Comparison of ENCODE assay signal across 1 cellular context in the genomic region with DNA sequence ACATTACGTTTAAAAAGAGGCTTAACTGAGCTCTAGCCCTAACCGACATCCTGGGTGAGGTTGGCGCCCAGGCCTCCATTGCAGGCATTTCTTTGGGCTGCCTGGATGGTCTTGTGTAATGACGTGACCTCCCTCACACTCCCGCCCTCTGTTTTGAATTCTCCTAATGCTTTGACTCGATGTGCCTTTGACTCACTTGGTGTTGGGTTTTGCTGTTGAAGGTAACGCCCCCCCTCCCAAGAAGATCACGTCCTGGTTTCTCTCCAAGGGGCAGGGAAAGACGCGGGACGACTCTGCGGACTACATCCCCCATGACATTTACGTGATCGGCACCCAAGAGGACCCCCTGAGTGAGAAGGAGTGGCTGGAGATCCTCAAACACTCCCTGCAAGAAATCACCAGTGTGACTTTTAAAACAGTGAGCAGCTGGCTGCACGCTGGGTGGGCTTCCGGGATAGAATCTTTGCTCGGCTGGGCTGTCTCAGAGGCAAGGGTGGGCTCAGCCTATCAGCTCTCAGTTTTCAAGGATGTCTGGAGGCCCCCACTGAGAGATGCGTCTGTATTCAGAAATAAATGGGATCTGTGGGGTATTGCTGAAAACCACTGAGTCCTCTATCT.
TF ChIP-seq lines count a peak whose summit lies in the region.

No MANE protein-coding gene starts in this region.

TF ChIP-seq in IMR-90, 13 proteins besides CTCF, POLR2A, EP300 and RAD21:
- no peak for TF ChIP-seq NFE2L2 (IDR thresholded peaks at IDR 0.05; ENCODE audit: low read depth, low read length)
- TF ChIP-seq, protein P1, sequence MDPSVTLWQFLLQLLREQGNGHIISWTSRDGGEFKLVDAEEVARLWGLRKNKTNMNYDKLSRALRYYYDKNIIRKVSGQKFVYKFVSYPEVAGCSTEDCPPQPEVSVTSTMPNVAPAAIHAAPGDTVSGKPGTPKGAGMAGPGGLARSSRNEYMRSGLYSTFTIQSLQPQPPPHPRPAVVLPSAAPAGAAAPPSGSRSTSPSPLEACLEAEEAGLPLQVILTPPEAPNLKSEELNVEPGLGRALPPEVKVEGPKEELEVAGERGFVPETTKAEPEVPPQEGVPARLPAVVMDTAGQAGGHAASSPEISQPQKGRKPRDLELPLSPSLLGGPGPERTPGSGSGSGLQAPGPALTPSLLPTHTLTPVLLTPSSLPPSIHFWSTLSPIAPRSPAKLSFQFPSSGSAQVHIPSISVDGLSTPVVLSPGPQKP (IDR thresholded peaks at IDR 0.05; ENCODE audit: borderline replicate concordance, low read depth, low read length): no peak
- TF ChIP-seq FOS (IDR thresholded peaks at IDR 0.05; ENCODE audit: low read depth, low read length): no peak
- TF ChIP-seq, protein P2, sequence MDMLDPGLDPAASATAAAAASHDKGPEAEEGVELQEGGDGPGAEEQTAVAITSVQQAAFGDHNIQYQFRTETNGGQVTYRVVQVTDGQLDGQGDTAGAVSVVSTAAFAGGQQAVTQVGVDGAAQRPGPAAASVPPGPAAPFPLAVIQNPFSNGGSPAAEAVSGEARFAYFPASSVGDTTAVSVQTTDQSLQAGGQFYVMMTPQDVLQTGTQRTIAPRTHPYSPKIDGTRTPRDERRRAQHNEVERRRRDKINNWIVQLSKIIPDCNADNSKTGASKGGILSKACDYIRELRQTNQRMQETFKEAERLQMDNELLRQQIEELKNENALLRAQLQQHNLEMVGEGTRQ (IDR thresholded peaks at IDR 0.05; ENCODE audit: low read depth, low read length): no peak
- TF ChIP-seq MAFK (IDR thresholded peaks at IDR 0.05; ENCODE audit: low read depth, low read length): no peak
- TF ChIP-seq CEBPB (IDR thresholded peaks at IDR 0.05; ENCODE audit: low read depth, low read length): no peak
- TF ChIP-seq MXI1 (IDR thresholded peaks at IDR 0.05; ENCODE audit: borderline replicate concordance, low read depth, low read length): no peak
- TF ChIP-seq BHLHE40 (IDR thresholded peaks at IDR 0.05; ENCODE audit: low read depth, low read length): no peak
- no peak for TF ChIP-seq CHD1 (IDR thresholded peaks at IDR 0.05; ENCODE audit: low read depth, low read length)
- no peak for TF ChIP-seq RCOR1 (IDR thresholded peaks at IDR 0.05; ENCODE audit: insufficient replicate concordance, low read length)
